Comparison of ENCODE assay signal across 7 cellular contexts in genomic region chr11:46277623-46278386, GRCh38. TPM values are rescaled to one million over a fixed set of nuclear protein-coding genes. Genes with fewer than 3 reads are reported as not detected.
DNase-seq lines count a peak whose midpoint lies in the region; ATAC-seq and TF ChIP-seq lines count a peak whose summit lies in the region.

CREB3L1 (plus strand) TSS chr11:46277662; CDS start chr11:46278112, 450 bp downstream.

- DNase-seq in RWPE2 (ENCODE audit: low spot score) (no peak), cardiac muscle cell (ENCODE audit: low read depth in 1 of 2, low spot score in 1 of 2) (peak; percentile 37 to 52), sigmoid colon (peak; percentile 71), SW 1271 (lab: John Stamatoyannopoulos, UW) (no peak)

- no peaks in the 10 kb centered on the region for H3K9me3 ChIP-seq in RWPE2 (ENCODE audit: severe bottlenecking)
- H3K9me3 ChIP-seq in cardiac muscle cell (ENCODE audit: low read depth): no peaks in the 10 kb centered on the region
- no peaks in the 10 kb centered on the region for H3K9me3 ChIP-seq in sigmoid colon

- WGBS in sigmoid colon, 2 donors: 1 to 2% methylated on average over 61 of the region's 61 CpGs

- H3K36me3 ChIP-seq in RWPE2 (ENCODE audit: low read depth) (no peaks in the 10 kb centered on the region), cardiac muscle cell (no peaks in the 10 kb centered on the region), sigmoid colon (no peaks in the 10 kb centered on the region)

- H3K4me1 ChIP-seq in RWPE2 (ENCODE audit: insufficient read depth, poor library complexity, severe bottlenecking) (peaks cover 10% of the 10 kb centered on the region), cardiac muscle cell (ENCODE audit: low read depth) (peaks cover 25% of the 10 kb centered on the region), sigmoid colon (peaks cover 0 to 72% (median 59%) of the 10 kb centered on the region in 4 donors)

- H3K4me3 ChIP-seq in RWPE2 (ENCODE audit: severe bottlenecking) (peak within 1 kb of the TSS; percentile 29), cardiac muscle cell (peak within 1 kb of the TSS; percentile 74), sigmoid colon (peak within 1 kb of the TSS; percentile 40 to 67 (median 60))

- H3K27me3 ChIP-seq in RWPE2 (ENCODE audit: insufficient read depth, poor library complexity, severe bottlenecking) (peaks cover 6% of the 10 kb centered on the region), cardiac muscle cell (no peaks in the 10 kb centered on the region), sigmoid colon (peaks cover 0 to 27% (median 3%) of the 10 kb centered on the region in 3 donors)

- H3K27ac ChIP-seq in RWPE2 (ENCODE audit: poor library complexity, severe bottlenecking) (no peak within 1 kb of the TSS), cardiac muscle cell (peak within 1 kb of the TSS; percentile 4), sigmoid colon (peak within 1 kb of the TSS; percentile 72 to 79 (median 76))

- intact Hi-C loops in sigmoid colon (cut with DNase I): no loop called here

- no peak for TF ChIP-seq CTCF in RWPE2 (IDR thresholded peaks at IDR 0.05; ENCODE audit: poor library complexity, severe bottlenecking)
- no peak for TF ChIP-seq CTCF in cardiac muscle cell (IDR thresholded peaks at IDR 0.05; ENCODE audit: low read depth, low read length)
- TF ChIP-seq CTCF in sigmoid colon (IDR thresholded peaks at IDR 0.05): no peak

- no peak for TF ChIP-seq EP300 in sigmoid colon (IDR thresholded peaks at IDR 0.05)

- ATAC-seq in GM19023 (IDR thresholded peaks at IDR 0.05; ENCODE audit: unreplicated experiment) (peak; percentile 48), RWPE2 (ENCODE audit: low read depth) (peak; percentile 29; the same call in 2 of the 3 replicates), GM21367 (IDR thresholded peaks at IDR 0.05; ENCODE audit: unreplicated experiment) (no peak), GM21360 (IDR thresholded peaks at IDR 0.05; ENCODE audit: unreplicated experiment) (no peak)

- peak in 1 of 2 donors; percentile 62 for TF ChIP-seq POLR2A in sigmoid colon (IDR thresholded peaks at IDR 0.05)

RNA-seq across cellular contexts. Expression of gene CREB3L1, which starts in this region (rescaled TPM):
- 3.8 and 4.3 TPM in 2 replicates for total RNA-seq in cardiac muscle cell
- polyA plus RNA-seq in cardiac muscle cell: 11.7 and 14.1 TPM in 2 replicates
- total RNA-seq in sigmoid colon: 1 to 10 TPM in 3 of 4 donors, under 1 TPM in 1; 0.66 to 7.2 (median 2.6) TPM
- 10 to 100 TPM; 43.2 to 63.1 (median 44.7) TPM for polyA plus RNA-seq in sigmoid colon

Comparison
In these comparisons a context has a peak if more than half of its experiments do, and no peak if none do; other contexts are left out.
1. ATAC-seq: peak in GM19023 (single experiment) and RWPE2 (single experiment); none in GM21367 (single experiment) and GM21360 (single experiment).
2. DNase-seq: peak in cardiac muscle cell (2 of 2) and sigmoid colon (single experiment); none in RWPE2 (single experiment) and SW 1271 (0 of 2).
3. Peak in every context shown above with its lines, with median percentiles within 50 percentile points of each other: H3K4me3 ChIP-seq.